30 cellular contexts compared by ENCODE assay signal in the genomic region with DNA sequence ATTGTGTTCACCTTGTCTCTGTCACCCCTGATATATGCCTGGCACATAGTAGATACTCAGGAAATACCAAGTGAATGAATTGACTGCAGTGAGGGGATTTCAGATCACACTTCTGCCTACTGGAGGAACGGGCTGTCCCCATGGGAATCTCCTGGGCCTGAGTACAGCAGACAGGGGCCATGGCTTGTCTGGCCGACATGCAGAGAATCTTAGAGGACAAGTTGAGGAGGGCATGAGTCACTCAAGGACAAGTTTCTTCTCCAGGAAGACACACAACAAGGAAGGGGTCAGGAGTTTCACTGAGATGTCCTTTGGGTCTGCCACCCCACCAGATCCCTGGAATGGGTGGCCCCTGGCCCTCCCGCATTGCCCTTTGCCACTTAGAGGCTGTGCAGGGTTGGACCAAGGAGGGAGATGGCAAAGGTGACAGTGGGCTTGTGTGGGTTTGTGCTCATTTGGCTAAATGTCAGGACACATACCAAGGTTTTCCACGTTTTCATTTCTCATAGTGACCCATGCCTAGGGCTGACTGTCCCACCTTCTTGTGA. TPM values are rescaled to one million over a fixed set of nuclear protein-coding genes. Genes with fewer than 3 reads are reported as not detected.
DNase-seq lines count a peak whose midpoint lies in the region; ATAC-seq, FAIRE-seq and TF ChIP-seq lines count a peak whose summit lies in the region.
"Had no signal": no experiment of that assay in that cellular context is flagged by ENCODE, and none has a peak within 500 bp of the region (broad histone marks: within the 10 kb centered on the region; RNA-seq: fewer than 3 reads in every experiment).

No MANE protein-coding gene starts in this region.

- H3K4me3 Mint-ChIP-seq in activated CD8-positive, alpha-beta memory T cell treated with anti-CD3 and anti-CD28 coated beads, Interleukin-2, amount 10 ng/mL, durations not matched to agents 7 days and 5 days = no peak overlapping the region
- H3K4me3 Mint-ChIP-seq: activated CD4-positive, alpha-beta memory T cell treated with anti-CD3 and anti-CD28 coated beads for 36 hours; activated T-cell treated with anti-CD3 and anti-CD28 coated beads, Interleukin-2, amount 50 U/mL, for 4 hours; immature natural killer cell; naive B cell; stimulated activated naive CD8-positive, alpha-beta T cell treated with anti-CD3 and anti-CD28 coated beads, Interleukin-15, Interleukin-2, amounts not matched to agents 100 ng/mL and 50 ng/mL, for 24 hours; T-cell had no signal

- H3K36me3 ChIP-seq in keratinocyte (ENCODE audit: control insufficient read depth in 2 of 2, extremely low read depth in 1 of 2, insufficient read depth in 2 of 2, low read length in 2 of 2) = no peaks in the 10 kb centered on the region
- H3K36me3 ChIP-seq in vagina = no peaks in the 10 kb centered on the region
- H3K36me3 ChIP-seq in BE2C = no peaks in the 10 kb centered on the region
- no peaks in the 10 kb centered on the region for H3K36me3 ChIP-seq in MG63
- H3K36me3 ChIP-seq: transverse colon, WERI-Rb-1 had no signal

- H3K27ac ChIP-seq in keratinocyte (ENCODE audit: control insufficient read depth, insufficient read depth, low read length) (no peak overlapping the region), vagina (no peak overlapping the region)
- H3K27ac ChIP-seq: C4-2B, transverse colon, WERI-Rb-1 had no signal

- ATAC-seq in activated CD8-positive, alpha-beta memory T cell treated with anti-CD3 and anti-CD28 coated beads, Interleukin-2, amount 10 ng/mL, durations not matched to agents 7 days and 5 days = no peak
- ATAC-seq: activated T-cell treated with anti-CD3 and anti-CD28 coated beads, Interleukin-2, amount 50 U/mL, for 4 hours; Right ventricle myocardium inferior; sciatic nerve; T-cell had no signal

- H3K27ac Mint-ChIP-seq in activated CD8-positive, alpha-beta memory T cell treated with anti-CD3 and anti-CD28 coated beads, Interleukin-2, amount 10 ng/mL, durations not matched to agents 7 days and 5 days = no peak overlapping the region
- H3K27ac Mint-ChIP-seq: activated CD4-positive, alpha-beta memory T cell treated with anti-CD3 and anti-CD28 coated beads for 36 hours; immature natural killer cell; stimulated activated naive CD8-positive, alpha-beta T cell treated with anti-CD3 and anti-CD28 coated beads, Interleukin-15, Interleukin-2, amounts not matched to agents 100 ng/mL and 50 ng/mL, for 24 hours; T-cell had no signal

- dilution Hi-C loops in keratinocyte (cut with MboI; ENCODE audit: extremely low pct_ligation_motif_present, low sequenced_read_pairs) = no loop called here

- no peak overlapping the region for H3K9ac ChIP-seq in keratinocyte (ENCODE audit: control insufficient read depth, extremely low read depth, insufficient read depth, low read length)

- intact Hi-C loops in vagina (cut with DNase I) = no loop called here

- no peaks in the 10 kb centered on the region for H3K4me1 Mint-ChIP-seq in activated CD8-positive, alpha-beta memory T cell treated with anti-CD3 and anti-CD28 coated beads, Interleukin-2, amount 10 ng/mL, durations not matched to agents 7 days and 5 days
- H3K4me1 Mint-ChIP-seq: immature natural killer cell, naive B cell, T-cell had no signal

- peaks cover 2% of the 10 kb centered on the region for H3K9me3 Mint-ChIP-seq in activated CD8-positive, alpha-beta memory T cell treated with anti-CD3 and anti-CD28 coated beads, Interleukin-2, amount 10 ng/mL, durations not matched to agents 7 days and 5 days (ENCODE audit: low read depth)

- H3K36me3 Mint-ChIP-seq in activated CD8-positive, alpha-beta memory T cell treated with anti-CD3 and anti-CD28 coated beads, Interleukin-2, amount 10 ng/mL, durations not matched to agents 7 days and 5 days = no peaks in the 10 kb centered on the region
- H3K36me3 Mint-ChIP-seq: activated CD4-positive, alpha-beta memory T cell treated with anti-CD3 and anti-CD28 coated beads for 36 hours; T-cell had no signal

- in situ Hi-C loops in astrocyte of the spinal cord (cut with HindIII; ENCODE audit: low sequenced_read_pairs) = no loop called here

- TF ChIP-seq CTCF in astrocyte of the spinal cord (IDR thresholded peaks at IDR 0.05; ENCODE audit: low read depth, low read length) (no peak), keratinocyte (optimal IDR thresholded peaks at IDR 0.05 in 1 of 3, IDR thresholded peaks at IDR 0.05 in 1 of 3, conservative IDR thresholded peaks at IDR 0.05 in 1 of 3; ENCODE audit: extremely low read depth in 1 of 3, insufficient read depth in 2 of 3, low read length in 3 of 3) (no peak), vagina (IDR thresholded peaks at IDR 0.05) (no peak), BE2C (IDR thresholded peaks at IDR 0.05; ENCODE audit: low read depth, low read length) (no peak)

- H3K79me2 ChIP-seq in keratinocyte (ENCODE audit: control insufficient read depth, insufficient read depth, low read length) = no peaks in the 10 kb centered on the region

- H3K27me3 ChIP-seq in keratinocyte (ENCODE audit: control insufficient read depth, extremely low read depth, insufficient read depth, low read length) = no peaks in the 10 kb centered on the region
- no peaks in the 10 kb centered on the region for H3K27me3 ChIP-seq in vagina
- no peaks in the 10 kb centered on the region for H3K27me3 ChIP-seq in BE2C
- no peaks in the 10 kb centered on the region; the same call in 1 of the 2 replicates for H3K27me3 ChIP-seq in MG63

- peaks cover 3% of the 10 kb centered on the region for H3K4me1 ChIP-seq in keratinocyte (ENCODE audit: control insufficient read depth, extremely low read depth, insufficient read depth, low read length)
- H3K4me1 ChIP-seq in vagina = no peaks in the 10 kb centered on the region
- peaks cover 42% of the 10 kb centered on the region for H3K4me1 ChIP-seq in BE2C
- H3K4me1 ChIP-seq: transverse colon had no signal

- H3K9me3 ChIP-seq in keratinocyte (ENCODE audit: control insufficient read depth, low read depth, low read length) = no peaks in the 10 kb centered on the region
- H3K9me3 ChIP-seq in vagina = no peaks in the 10 kb centered on the region
- no peaks in the 10 kb centered on the region for H3K9me3 ChIP-seq in BE2C
- no peaks in the 10 kb centered on the region for H3K9me3 ChIP-seq in MG63
- H3K9me3 ChIP-seq: transverse colon had no signal

- H3K27me3 Mint-ChIP-seq in activated CD8-positive, alpha-beta memory T cell treated with anti-CD3 and anti-CD28 coated beads, Interleukin-2, amount 10 ng/mL, durations not matched to agents 7 days and 5 days = no peaks in the 10 kb centered on the region
- H3K27me3 Mint-ChIP-seq: stimulated activated naive CD8-positive, alpha-beta T cell treated with anti-CD3 and anti-CD28 coated beads, Interleukin-15, Interleukin-2, amounts not matched to agents 100 ng/mL and 50 ng/mL, for 24 hours had no signal

- H3K4me2 ChIP-seq in keratinocyte (ENCODE audit: control insufficient read depth, extremely low read depth, insufficient read depth, low read depth, low read length) = no peak overlapping the region

- peak; percentile 42 for DNase-seq in activated CD8-positive, alpha-beta memory T cell treated with anti-CD3 and anti-CD28 coated beads for 24 hours
- no peak for DNase-seq in activated CD8-positive, alpha-beta memory T cell treated with anti-CD3 and anti-CD28 coated beads, Interleukin-2, amount 10 ng/mL, durations not matched to agents 7 days and 5 days
- peak; percentile 42 for DNase-seq in astrocyte of the spinal cord (ENCODE audit: low read depth, low spot score)
- DNase-seq in keratinocyte (ENCODE audit: low read depth, low spot score) = no peak
- peak; percentile 64 to 67 for DNase-seq in vagina (ENCODE audit: extremely low spot score in 2 of 2)
- no peak for DNase-seq in NOMO-1 treated with DMSO at 0.1 percent for 48 hours (lab: John Stamatoyannopoulos, UW; ENCODE audit: unreplicated experiment)
- no peak for DNase-seq in BE2C
- DNase-seq in MG63 = no peak
- DNase-seq: 8988T; activated CD4-positive, alpha-beta memory T cell treated with anti-CD3 and anti-CD28 coated beads for 36 hours; activated naive CD4-positive, alpha-beta T cell treated with anti-CD3 and anti-CD28 coated beads, Interleukin-2, amount 50 U/mL, for 16 hours; activated T-cell treated with anti-CD3 and anti-CD28 coated beads, Interleukin-2, amount 50 U/mL, for 4 hours; erythroblast; GDM1; glutamatergic neuron; immature natural killer cell; naive B cell; NCI-H1417 treated with DMSO at 0.1 percent for 48 hours; NCI-H526; T-cell; transverse colon; WERI-Rb-1 had no signal

- FAIRE-seq in keratinocyte (lab: Jason Lieb, UNC) = peak; percentile 5
- FAIRE-seq: bronchial epithelial cell, H54 had no signal

- no peak for TF ChIP-seq POLR2A in vagina (IDR thresholded peaks at IDR 0.05)

- H3K9me1 ChIP-seq in keratinocyte (ENCODE audit: control insufficient read depth, extremely low read depth, insufficient read depth, low read length) = no peaks in the 10 kb centered on the region

- no peak overlapping the region for H2AFZ ChIP-seq in keratinocyte (ENCODE audit: control insufficient read depth, low read length)

- CTCF ChIA-PET in activated CD8-positive, alpha-beta memory T cell treated with anti-CD3 and anti-CD28 coated beads, Interleukin-2, amount 10 ng/mL, durations not matched to agents 7 days and 5 days (lab: Charles Lee) = no interaction called here

- no peaks in the 10 kb centered on the region for H4K20me1 ChIP-seq in keratinocyte (ENCODE audit: control insufficient read depth, extremely low read depth, insufficient read depth, low read length)

- H3K4me3 ChIP-seq in astrocyte of the spinal cord (ENCODE audit: low read depth, low read length) (no peak overlapping the region), keratinocyte (ENCODE audit: control insufficient read depth in 2 of 3, extremely low read depth in 1 of 3, insufficient read depth in 2 of 3, low read depth in 1 of 3, low read length in 3 of 3) (no peak overlapping the region), vagina (no peak overlapping the region), BE2C (ENCODE audit: low read depth, low read length) (no peak overlapping the region), MG63 (no peak overlapping the region)
- H3K4me3 ChIP-seq: lung, transverse colon had no signal

RNA-seq across cellular contexts. Expression of gene PLPP4, which starts 20.8 kb away (rescaled TPM):
- not detected for total RNA-seq in activated CD8-positive, alpha-beta memory T cell treated with anti-CD3 and anti-CD28 coated beads, Interleukin-2, amount 10 ng/mL, durations not matched to agents 7 days and 5 days
- polyA plus RNA-seq in keratinocyte = 0.76 to 1.1 TPM (median 0.99 TPM) in 3 replicates
- polyA plus RNA-seq in keratinocyte (2011; ENCODE audit: low read depth) = not detected
- polyA plus RNA-seq in keratinocyte (2011; cell fraction: cytosol; rRNA removed) = 1.4 and 1.6 TPM in 2 replicates
- polyA plus RNA-seq in keratinocyte (2011; cell fraction: nucleus; rRNA removed) = 0.65 and 2.2 TPM in 2 replicates
- polyA plus RNA-seq in keratinocyte (2012; ENCODE audit: low replicate concordance) = 0.34 and 0.89 TPM in 2 replicates
- 0.56 to 0.85 TPM (median 0.80 TPM) in 3 replicates for polyA minus RNA-seq in keratinocyte
- not detected for polyA minus RNA-seq in keratinocyte (2011; cell fraction: cytosol; rRNA and poly(A)+ RNA removed)
- polyA minus RNA-seq in keratinocyte (2011; cell fraction: nucleus; rRNA and poly(A)+ RNA removed) = 1.2 TPM in 1 of 2 replicates, not detected in the other
- 2.5 TPM for total RNA-seq in vagina
- polyA plus RNA-seq in BE2C (2012; ENCODE audit: insufficient read depth, insufficient read length, low read depth) = 3.8 TPM
- total RNA-seq in MG63 (2014; rRNA removed; shearing (Covaris generic); ENCODE audit: low replicate concordance) = 3.4 and 13.4 TPM in 2 replicates
- total RNA-seq: activated CD4-positive, alpha-beta memory T cell treated with anti-CD3 and anti-CD28 coated beads for 36 hours; activated T-cell treated with anti-CD3 and anti-CD28 coated beads, Interleukin-2, amount 50 U/mL, for 4 hours; dermis microvascular lymphatic vessel endothelial cell; Right ventricle myocardium inferior; T-cell had no signal
- polyA plus RNA-seq: immature natural killer cell had no signal

Comparison
In these comparisons a context has a peak if more than half of its experiments do, and no peak if none do; other contexts are left out.
1. DNase-seq: peak in activated CD8-positive, alpha-beta memory T cell treated with anti-CD3 and anti-CD28 coated beads for 24 hours (single experiment), astrocyte of the spinal cord (single experiment) and vagina (2 of 2); none in activated CD8-positive, alpha-beta memory T cell treated with anti-CD3 and anti-CD28 coated beads, Interleukin-2, amount 10 ng/mL, durations not matched to agents 7 days and 5 days (single experiment), keratinocyte (single experiment), NOMO-1 treated with DMSO at 0.1 percent for 48 hours (single experiment), BE2C (single experiment) and MG63 (single experiment).